Comparison of ENCODE assay signal across 27 cellular contexts in genomic region chr3:129840707-129841360, GRCh38.
"Had no signal": no experiment of that assay in that cellular context is flagged by ENCODE, and none has a peak within 500 bp of the region (broad histone marks: within the 10 kb centered on the region; RNA-seq: fewer than 3 reads in every experiment).

No MANE protein-coding gene starts in this region.

- H3K4me2 ChIP-seq: PC-9 had no signal

- H3K4me3 ChIP-seq: MG63, PC-9, Peyer's patch, SJCRH30 had no signal

- H3K36me3 ChIP-seq: Peyer's patch, SJCRH30 had no signal

- FAIRE-seq: HTR-8/SVneo had no signal

- H2AFZ ChIP-seq: PC-9 had no signal

- H3K27me3 ChIP-seq: MG63, Peyer's patch, SJCRH30 had no signal

- DNase-seq: Karpas-422; KG1; MG63; NCI-H1092; NCI-H1105 treated with DMSO at 0.1 percent for 48 hours; NCI-H1417 treated with DMSO at 0.1 percent for 48 hours; NCI-H146; NCI-H1694 treated with DMSO at 0.1 percent for 48 hours; NCI-H1930; NCI-H2081 treated with DMSO at 0.1 percent for 48 hours; NCI-H2171; NCI-H226; NCI-H446; NCI-H510A; NCI-H524 treated with DMSO at 0.1 percent for 48 hours; NCI-H69; NCI-H774; NK-92 treated with Interleukin-12 subunit alpha and Interleukin-12 subunit beta, amount 100 ng/mL, for 24 hours; OCI-M1; PC-9; Peyer's patch; SHP77 treated with DMSO at 0.1 percent for 48 hours; SJCRH30 had no signal

- ATAC-seq: Right ventricle myocardium inferior, SK-N-SH treated with all-trans-retinoic acid at 6 μM for 48 hours had no signal

- H3K27ac ChIP-seq: HL-60, PC-9, Peyer's patch, SJCRH30 had no signal

- H3K9me3 ChIP-seq: Peyer's patch, SJCRH30 had no signal
